Comparison of ENCODE assay signal across 9 cellular contexts in the genomic region with DNA sequence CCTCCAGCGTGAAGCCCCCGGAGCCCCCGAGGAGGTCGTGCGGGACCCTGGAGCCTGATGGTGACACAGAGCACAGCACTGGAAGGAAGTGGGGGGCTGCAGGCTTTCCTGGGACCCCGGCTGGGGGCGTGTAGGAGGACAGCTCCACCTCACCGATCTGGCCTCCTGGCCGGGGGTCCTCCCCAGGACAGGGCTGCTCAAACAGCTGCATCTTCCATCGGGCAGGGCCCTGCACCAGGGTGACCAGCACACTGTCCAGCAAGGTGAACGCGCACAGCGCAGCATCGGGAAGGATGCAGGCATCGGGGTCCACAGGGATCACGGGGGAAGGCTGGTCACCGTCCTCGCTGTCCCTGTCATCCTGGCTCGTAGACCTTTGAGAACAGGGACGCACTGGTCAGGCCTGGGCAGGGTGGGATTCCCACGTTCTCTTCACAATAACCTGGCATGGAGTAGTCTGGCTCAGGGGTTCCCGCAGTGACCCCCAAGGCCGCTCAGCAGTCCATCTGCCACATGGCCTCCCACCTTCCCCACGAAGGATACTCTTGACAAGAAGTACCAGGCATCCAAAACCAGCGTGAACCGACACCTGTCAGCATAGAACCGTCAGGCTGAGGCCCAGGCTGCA. TPM values are rescaled to one million over a fixed set of nuclear protein-coding genes. Genes with fewer than 3 reads are reported as not detected.
DNase-seq lines count a peak whose midpoint lies in the region; ATAC-seq and TF ChIP-seq lines count a peak whose summit lies in the region.
"Had no signal": no experiment of that assay in that cellular context is flagged by ENCODE, and none has a peak within 500 bp of the region (broad histone marks: within the 10 kb centered on the region; RNA-seq: fewer than 3 reads in every experiment).

No MANE protein-coding gene starts in this region.

- peaks cover 8% of the 10 kb centered on the region; the same call in 1 of the 2 replicates for H3K4me1 ChIP-seq in GM23338 (ENCODE audit: insufficient read depth)
- peaks cover 0 to 43% (median 24%) of the 10 kb centered on the region in 12 donors for H3K4me1 ChIP-seq in heart left ventricle

- CTCF ChIA-PET in WTC11 (lab: Charles Lee) = interaction anchor here (1.8 to 2.2 kb wide), 3 partner anchors 13 to 32 kb away, joined by 9 to 14 read pairs (median 11); no protein-coding TSS in a partner anchor

- H3K4me1 Mint-ChIP-seq in GM23338 (peaks cover 20% of the 10 kb centered on the region), WTC11 (peaks cover 20% of the 10 kb centered on the region)

- no peaks in the 10 kb centered on the region for H3K9me2 ChIP-seq in GM23338 (ENCODE audit: insufficient read depth)

- H3K79me2 ChIP-seq in GM23338 (replicated peaks; ENCODE audit: insufficient read depth) = peaks cover 23% of the 10 kb centered on the region

- DNase-seq in GM23338 (ENCODE audit: low spot score) (no peak), WTC11 (ENCODE audit: low spot score) (no peak), heart left ventricle (peak in 2 of 5 donors; percentile 25 to 60), retinal pigment epithelial cell (ENCODE audit: low read depth) (no peak), head of caudate nucleus (no peak)
- DNase-seq in stimulated activated CD8-positive, alpha-beta memory T cell treated with anti-CD3 and anti-CD28 coated beads, Interleukin-4, amount 100 ng/mL, for 48 hours = no peak
- DNase-seq: NCI-H748 treated with DMSO at 0.1 percent for 48 hours had no signal

- H3K4me3 Mint-ChIP-seq in GM23338 (peak overlapping the region; percentile 90), WTC11 (peak overlapping the region; percentile 88)

- WGBS in heart left ventricle, 4 donors = 80 to 93% (median 85%) methylated on average over 16 to 27 of the region's 27 CpGs

- H3F3A ChIP-seq in GM23338 (replicated peaks; ENCODE audit: low read depth) = peaks cover 15% of the 10 kb centered on the region

- POLR2A ChIA-PET in WTC11 (lab: Charles Lee) = interaction anchor here (1.1 to 1.2 kb wide), 2 partner anchors 13 to 28 kb away, joined by 3 to 4 read pairs; no protein-coding TSS in a partner anchor

- no peak for ATAC-seq in GM23338
- no peak for ATAC-seq in WTC11
- no peak for ATAC-seq in heart left ventricle
- no peak for ATAC-seq in HG03378 (IDR thresholded peaks at IDR 0.05; ENCODE audit: unreplicated experiment)
- no peak for ATAC-seq in HG02623 (IDR thresholded peaks at IDR 0.05; ENCODE audit: unreplicated experiment)

- no peak overlapping the region for H2AFZ ChIP-seq in GM23338

- H3K27me3 ChIP-seq in GM23338 (ENCODE audit: insufficient read depth) = no peaks in the 10 kb centered on the region
- no peaks in the 10 kb centered on the region for H3K27me3 ChIP-seq in heart left ventricle

- no peak for TF ChIP-seq POLR2A in heart left ventricle (IDR thresholded peaks at IDR 0.05)

- H3K9me3 Mint-ChIP-seq in GM23338 (no peaks in the 10 kb centered on the region), WTC11 (no peaks in the 10 kb centered on the region)

- intact Hi-C loops in heart left ventricle (cut with DNase I) (loop anchor here in 6 of 10 donors (2.0 to 5.0 kb wide), 5 partner anchors 28 to 64 kb away; a partner anchor contains a TSS), head of caudate nucleus (cut with DNase I) (loop anchor here (5.0 kb wide), 1 partner anchor 39 kb away; a partner anchor contains a TSS)

- H3K36me3 ChIP-seq in GM23338 (ENCODE audit: insufficient read depth) (no peaks in the 10 kb centered on the region; the same call in 1 of the 2 replicates), heart left ventricle (peaks cover 0 to 46% (median 37%) of the 10 kb centered on the region in 9 donors)

- H3K4me3 ChIP-seq in GM23338 (peak overlapping the region; percentile 99), heart left ventricle (peak overlapping the region in 11 of 12 donors; percentile 82 to 100 (median 93)), retinal pigment epithelial cell (ENCODE audit: low read length) (peak overlapping the region; percentile 78)

- H3K27ac Mint-ChIP-seq in GM23338 (no peak overlapping the region), WTC11 (no peak overlapping the region)

- TF ChIP-seq CTCF in GM23338 (conservative IDR thresholded peaks at IDR 0.05; ENCODE audit: low read depth in 2 of 2) (no peak), WTC11 (IDR thresholded peaks at IDR 0.05) (no peak), heart left ventricle (IDR thresholded peaks at IDR 0.05) (no peak), retinal pigment epithelial cell (conservative IDR thresholded peaks at IDR 0.05; ENCODE audit: low read depth, low read length) (no peak)

- peak overlapping the region; percentile 97 for H3K4me2 ChIP-seq in GM23338

- H4K20me1 ChIP-seq in GM23338 (replicated peaks; ENCODE audit: insufficient read depth) = no peaks in the 10 kb centered on the region; the same call in 1 of the 2 replicates

- H3K27ac ChIP-seq in GM23338 (ENCODE audit: low read depth) (no peak overlapping the region), heart left ventricle (peak overlapping the region in 3 of 12 donors; percentile 86 to 93 (median 91))

- H3K27me3 Mint-ChIP-seq in GM23338 (ENCODE audit: insufficient read depth, low read depth, poor library complexity) (peaks cover 15% of the 10 kb centered on the region), WTC11 (ENCODE audit: low read depth) (no peaks in the 10 kb centered on the region)

- no peaks in the 10 kb centered on the region for H3K9me3 ChIP-seq in heart left ventricle

- H3K36me3 Mint-ChIP-seq in GM23338 (ENCODE audit: low read depth) (peaks cover 38% of the 10 kb centered on the region), WTC11 (peaks cover 21% of the 10 kb centered on the region)

TF ChIP-seq in GM23338, 12 proteins besides CTCF, POLR2A, EP300 and RAD21 (continues in another document):
- no peak for TF ChIP-seq STAT1 (IDR thresholded peaks at IDR 0.05; ENCODE audit: unreplicated experiment)

TF ChIP-seq in WTC11, 78 proteins besides CTCF, POLR2A, EP300 and RAD21 (continues in another document):
- TF ChIP-seq, protein P1, sequence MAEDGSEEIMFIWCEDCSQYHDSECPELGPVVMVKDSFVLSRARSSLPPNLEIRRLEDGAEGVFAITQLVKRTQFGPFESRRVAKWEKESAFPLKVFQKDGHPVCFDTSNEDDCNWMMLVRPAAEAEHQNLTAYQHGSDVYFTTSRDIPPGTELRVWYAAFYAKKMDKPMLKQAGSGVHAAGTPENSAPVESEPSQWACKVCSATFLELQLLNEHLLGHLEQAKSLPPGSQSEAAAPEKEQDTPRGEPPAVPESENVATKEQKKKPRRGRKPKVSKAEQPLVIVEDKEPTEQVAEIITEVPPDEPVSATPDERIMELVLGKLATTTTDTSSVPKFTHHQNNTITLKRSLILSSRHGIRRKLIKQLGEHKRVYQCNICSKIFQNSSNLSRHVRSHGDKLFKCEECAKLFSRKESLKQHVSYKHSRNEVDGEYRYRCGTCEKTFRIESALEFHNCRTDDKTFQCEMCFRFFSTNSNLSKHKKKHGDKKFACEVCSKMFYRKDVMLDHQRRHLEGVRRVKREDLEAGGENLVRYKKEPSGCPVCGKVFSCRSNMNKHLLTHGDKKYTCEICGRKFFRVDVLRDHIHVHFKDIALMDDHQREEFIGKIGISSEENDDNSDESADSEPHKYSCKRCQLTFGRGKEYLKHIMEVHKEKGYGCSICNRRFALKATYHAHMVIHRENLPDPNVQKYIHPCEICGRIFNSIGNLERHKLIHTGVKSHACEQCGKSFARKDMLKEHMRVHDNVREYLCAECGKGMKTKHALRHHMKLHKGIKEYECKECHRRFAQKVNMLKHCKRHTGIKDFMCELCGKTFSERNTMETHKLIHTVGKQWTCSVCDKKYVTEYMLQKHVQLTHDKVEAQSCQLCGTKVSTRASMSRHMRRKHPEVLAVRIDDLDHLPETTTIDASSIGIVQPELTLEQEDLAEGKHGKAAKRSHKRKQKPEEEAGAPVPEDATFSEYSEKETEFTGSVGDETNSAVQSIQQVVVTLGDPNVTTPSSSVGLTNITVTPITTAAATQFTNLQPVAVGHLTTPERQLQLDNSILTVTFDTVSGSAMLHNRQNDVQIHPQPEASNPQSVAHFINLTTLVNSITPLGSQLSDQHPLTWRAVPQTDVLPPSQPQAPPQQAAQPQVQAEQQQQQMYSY (CRISPR knock-in tag; IDR thresholded peaks at IDR 0.05) = no peak
- no peak for TF ChIP-seq ESRRA (CRISPR knock-in tag; IDR thresholded peaks at IDR 0.05; ENCODE audit: borderline replicate concordance)
- TF ChIP-seq GRHL2 (CRISPR knock-in tag; IDR thresholded peaks at IDR 0.05; ENCODE audit: insufficient replicate concordance, severe bottlenecking) = no peak
- TF ChIP-seq, protein P2, sequence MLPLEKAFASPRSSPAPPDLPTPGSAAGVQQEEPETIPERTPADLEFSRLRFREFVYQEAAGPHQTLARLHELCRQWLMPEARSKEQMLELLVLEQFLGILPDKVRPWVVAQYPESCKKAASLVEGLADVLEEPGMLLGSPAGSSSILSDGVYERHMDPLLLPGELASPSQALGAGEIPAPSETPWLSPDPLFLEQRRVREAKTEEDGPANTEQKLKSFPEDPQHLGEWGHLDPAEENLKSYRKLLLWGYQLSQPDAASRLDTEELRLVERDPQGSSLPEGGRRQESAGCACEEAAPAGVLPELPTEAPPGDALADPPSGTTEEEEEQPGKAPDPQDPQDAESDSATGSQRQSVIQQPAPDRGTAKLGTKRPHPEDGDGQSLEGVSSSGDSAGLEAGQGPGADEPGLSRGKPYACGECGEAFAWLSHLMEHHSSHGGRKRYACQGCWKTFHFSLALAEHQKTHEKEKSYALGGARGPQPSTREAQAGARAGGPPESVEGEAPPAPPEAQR (CRISPR knock-in tag; IDR thresholded peaks at IDR 0.05) = no peak
- TF ChIP-seq NFE2L1 (CRISPR knock-in tag; IDR thresholded peaks at IDR 0.05) = no peak
- no peak for TF ChIP-seq MYBL2 (CRISPR knock-in tag; IDR thresholded peaks at IDR 0.05)

RNA-seq across cellular contexts. Expression of a gene that starts 1.2 kb away (rescaled TPM):
- total RNA-seq in GM23338 (2014; rRNA removed; shearing (Covaris generic)) = 50.5 and 52.8 TPM in 2 replicates
- polyA plus RNA-seq in GM23338 (2016; fragmentation: Nextera tagmentation; extraction: Ambion mirVana) = 16.0 and 16.2 TPM in 2 replicates
- 44.7 to 54.7 TPM (median 47.8 TPM) in 3 replicates for total RNA-seq in WTC11 (2021)
- total RNA-seq in heart left ventricle = 10 to 100 TPM; 10.1 to 21.6 (median 13.5) TPM
- polyA plus RNA-seq in heart left ventricle = 10 to 100 TPM; 17.0 to 18.7 TPM

RNA-seq across cellular contexts. Expression of a gene that starts 22.8 kb away (rescaled TPM):
- 1.6 TPM in 1 of 2 replicates, not detected in the other for total RNA-seq in GM23338 (2014; rRNA removed; shearing (Covaris generic))
- polyA plus RNA-seq in GM23338 (2016; fragmentation: Nextera tagmentation; extraction: Ambion mirVana) = 0.13 TPM in 1 of 2 replicates, not detected in the other
- total RNA-seq in WTC11 (2021) = 0.31 to 0.89 TPM (median 0.46 TPM) in 3 replicates
- under 1 TPM in 6 of 9 donors, not detected in 3; 0.22 to 0.72 (median 0.45) TPM for total RNA-seq in heart left ventricle
- polyA plus RNA-seq in heart left ventricle = under 1 TPM; 0.28 to 0.42 TPM

RNA-seq across cellular contexts. Expression of a gene that starts 38.3 kb away (rescaled TPM):
- total RNA-seq in GM23338 (2014; rRNA removed; shearing (Covaris generic)) = 4,739 and 4,954 TPM in 2 replicates
- polyA plus RNA-seq in GM23338 (2016; fragmentation: Nextera tagmentation; extraction: Ambion mirVana) (1,867 and 1,896 TPM in 2 replicates), heart left ventricle (1,000 to 10,000 TPM in 1 of 2 donors, 100 to 1,000 TPM in 1; 149 to 1,468 TPM)
- total RNA-seq in WTC11 (2021) (3,338 to 3,455 TPM (median 3,348 TPM) in 3 replicates), heart left ventricle (1,000 to 10,000 TPM in 2 of 9 donors, 100 to 1,000 TPM in 7; 335 to 1,653 (median 423) TPM)
